8 cellular contexts compared by ENCODE assay signal in the genomic region with DNA sequence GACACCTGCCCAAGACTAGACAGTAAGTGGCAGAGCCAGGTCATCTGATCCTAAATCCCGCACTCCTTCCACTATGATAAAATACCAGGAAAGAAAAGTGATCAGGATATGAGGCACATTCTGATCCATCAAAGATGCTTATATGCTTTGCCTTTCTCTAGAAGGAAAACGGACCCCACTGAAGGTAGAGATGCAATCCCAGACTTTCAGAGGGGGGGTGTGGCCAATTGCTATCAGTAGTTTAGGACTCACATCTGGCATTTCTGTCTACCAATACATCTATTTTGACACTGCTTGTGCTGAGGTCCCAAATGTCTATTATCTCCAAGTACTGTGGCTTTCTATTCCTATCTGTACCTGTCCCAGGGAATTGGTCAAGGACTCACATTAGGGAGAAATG.
DNase-seq lines count a peak whose midpoint lies in the region; ATAC-seq and TF ChIP-seq lines count a peak whose summit lies in the region.

No MANE protein-coding gene starts in this region.

- H3K9me3 ChIP-seq in SK-N-MC (ENCODE audit: low read depth, low read length), result no peaks in the 10 kb centered on the region

- H3K27ac ChIP-seq in SK-N-MC, result no peak overlapping the region

- TF ChIP-seq CTCF in GM12865 (IDR thresholded peaks at IDR 0.05; ENCODE audit: insufficient read depth, low read depth, low read length, missing control alignments) (no peak), fibroblast of pulmonary artery (IDR thresholded peaks at IDR 0.05; ENCODE audit: low read length, missing control alignments) (no peak), GM10248 (IDR thresholded peaks at IDR 0.05; ENCODE audit: control extremely low read depth, extremely low read depth, low read depth, missing control alignments) (no peak)

- H3K36me3 ChIP-seq in SK-N-MC (ENCODE audit: insufficient read depth, low read length), result peaks cover 39% of the 10 kb centered on the region

- CTCF ChIA-PET in GM10248 (lab: Yijun Ruan, JAX), result interaction anchor here (2.7 kb wide), 1 partner anchor 9 kb away, joined by 10 read pairs; no protein-coding TSS in a partner anchor

- peak overlapping the region; percentile 100 for H3K9ac ChIP-seq in SK-N-MC (ENCODE audit: insufficient read length)

- ATAC-seq in GM18867 (IDR thresholded peaks at IDR 0.05; ENCODE audit: unreplicated experiment), result no peak

- no peak for DNase-seq in GM12865 (ENCODE audit: low read depth)
- no peak for DNase-seq in SK-N-MC (ENCODE audit: low read depth, low spot score)
- no peak for DNase-seq in fibroblast of pulmonary artery (ENCODE audit: low read depth)
- no peak for DNase-seq in skeletal muscle cell (ENCODE audit: low read depth)
- DNase-seq in NCI-H748 (lab: John Stamatoyannopoulos, UW; ENCODE audit: unreplicated experiment), result no peak
- DNase-seq in GM10248 (ENCODE audit: extremely low spot score), result no peak
- no peak for DNase-seq in activated CD4-positive, alpha-beta T cell treated with anti-CD3 and anti-CD28 coated beads, Interleukin-2, amount 50 U/mL, for 48 hours

- POLR2A ChIA-PET in GM10248 (lab: Yijun Ruan, JAX), result no interaction called here

- H3K4me3 ChIP-seq in GM12865 (ENCODE audit: low read depth, low read length) (peak overlapping the region; percentile 90), SK-N-MC (peak overlapping the region; percentile 99), fibroblast of pulmonary artery (replicated peaks; ENCODE audit: low read depth, low read length) (peak overlapping the region; percentile 95), skeletal muscle cell (ENCODE audit: low read depth, low read length) (peak overlapping the region; percentile 95)
